8 cellular contexts compared by ENCODE assay signal in genomic region chr10:122143238-122143841, GRCh38.
DNase-seq lines count a peak whose midpoint lies in the region; ATAC-seq and TF ChIP-seq lines count a peak whose summit lies in the region.

No MANE protein-coding gene starts in this region.

- no peaks in the 10 kb centered on the region for H3K27me3 ChIP-seq in esophagus muscularis mucosa

- peaks cover 34% of the 10 kb centered on the region for H3K4me1 Mint-ChIP-seq in Calu3 (ENCODE audit: low read depth, unreplicated experiment)
- H3K4me1 Mint-ChIP-seq in osteocyte (ENCODE audit: unreplicated experiment), result peaks cover 78% of the 10 kb centered on the region

- TF ChIP-seq POLR2A in NB4 (IDR thresholded peaks at IDR 0.05; ENCODE audit: extremely low read depth, insufficient read length), result no peak
- TF ChIP-seq POLR2A in esophagus muscularis mucosa (IDR thresholded peaks at IDR 0.05; ENCODE audit: low read depth), result no peak

- TF ChIP-seq CTCF in Calu3 (IDR thresholded peaks at IDR 0.05; ENCODE audit: unreplicated experiment) (no peak), NB4 (IDR thresholded peaks at IDR 0.05; ENCODE audit: low read depth, low read length) (no peak), esophagus muscularis mucosa (IDR thresholded peaks at IDR 0.05) (no peak), osteocyte (IDR thresholded peaks at IDR 0.05) (no peak)

- H3K4me3 Mint-ChIP-seq in Calu3 (ENCODE audit: low read depth, unreplicated experiment) (no peak overlapping the region), osteocyte (ENCODE audit: unreplicated experiment) (no peak overlapping the region)

- CTCF ChIA-PET in Calu3 (lab: Charles Lee), result interaction anchor here (0.5 to 0.9 kb wide), 2 partner anchors 18 to 92 kb away, joined by 3 to 5 read pairs; no protein-coding TSS in a partner anchor

- H3K27me3 Mint-ChIP-seq in Calu3 (ENCODE audit: unreplicated experiment) (no peaks in the 10 kb centered on the region), osteocyte (ENCODE audit: unreplicated experiment) (no peaks in the 10 kb centered on the region)

- BruUV-seq in Calu3 (replicated peaks; lab: Mats Ljungman, UMichigan), result no TSS peak

- H3K36me3 ChIP-seq in esophagus muscularis mucosa, result peaks cover 0 to 29% (median 13%) of the 10 kb centered on the region in 4 donors

- intact Hi-C loops in Calu3 (cut with micrococcal nuclease; ENCODE audit: unreplicated experiment), result loop anchor here (10.0 kb wide), 1 partner anchor 121 kb away; no protein-coding TSS in a partner anchor
- intact Hi-C loops in esophagus muscularis mucosa (cut with DNase I), result loop anchor here (5.0 kb wide), 1 partner anchor 64 kb away; no protein-coding TSS in a partner anchor

- WGBS in esophagus muscularis mucosa, result 73% methylated on average over 11 of the region's 14 CpGs

- peaks cover 7% of the 10 kb centered on the region for H3K9me3 Mint-ChIP-seq in Calu3 (ENCODE audit: low read depth, unreplicated experiment)
- peaks cover 6% of the 10 kb centered on the region for H3K9me3 Mint-ChIP-seq in osteocyte (ENCODE audit: unreplicated experiment)

- H3K27ac Mint-ChIP-seq in Calu3 (ENCODE audit: unreplicated experiment) (peak overlapping the region; percentile 63), osteocyte (ENCODE audit: unreplicated experiment) (peak overlapping the region; percentile 97)

- H3K27ac ChIP-seq in esophagus muscularis mucosa (replicated peaks in 1 of 4), result peak overlapping the region; percentile 80 to 88 (median 86)

- DNase-seq in Calu3, result no peak
- DNase-seq in NB4 (ENCODE audit: low read depth), result peak; percentile 81
- DNase-seq in esophagus muscularis mucosa (ENCODE audit: extremely low spot score), result no peak
- DNase-seq in osteocyte (ENCODE audit: extremely low spot score, unreplicated experiment), result no peak
- no peak for DNase-seq in NOMO-1 (lab: John Stamatoyannopoulos, UW; ENCODE audit: unreplicated experiment in 2 of 2)
- DNase-seq in AML-193 (lab: John Stamatoyannopoulos, UW), result no peak
- no peak for DNase-seq in HK-2 (ENCODE audit: unreplicated experiment)

- H3K4me3 ChIP-seq in NB4 (ENCODE audit: low read depth, low read length) (no peak overlapping the region), esophagus muscularis mucosa (no peak overlapping the region)

- TF ChIP-seq EP300 in esophagus muscularis mucosa (IDR thresholded peaks at IDR 0.05), result no peak

- ATAC-seq in HG02610 (IDR thresholded peaks at IDR 0.05; ENCODE audit: unreplicated experiment), result no peak

- peaks cover 72 to 79% (median 75%) of the 10 kb centered on the region in 4 donors for H3K4me1 ChIP-seq in esophagus muscularis mucosa

- H3K36me3 Mint-ChIP-seq in Calu3 (ENCODE audit: insufficient read depth, unreplicated experiment) (peaks cover 9% of the 10 kb centered on the region), osteocyte (ENCODE audit: unreplicated experiment) (peaks cover 29% of the 10 kb centered on the region)

- peaks cover 0 to 4% (median 0%) of the 10 kb centered on the region in 4 donors for H3K9me3 ChIP-seq in esophagus muscularis mucosa
